8 cellular contexts compared by ENCODE assay signal in genomic region chr3:15332405-15333098, GRCh38. TPM values are rescaled to one million over a fixed set of nuclear protein-coding genes. Genes with fewer than 3 reads are reported as not detected.
A peak's percentile ranks its signal among the peaks of the same experiment; 100 is the strongest.
DNase-seq lines count a peak whose midpoint lies in the region; ATAC-seq and TF ChIP-seq lines count a peak whose summit lies in the region.

Gene SH3BP5, minus strand, starts transcription at chr3:15332586. Its CDS starts 178 bp downstream, at chr3:15332408.

- peaks cover 9% of the 10 kb centered on the region for H3K27me3 Mint-ChIP-seq in endothelial cell (ENCODE audit: unreplicated experiment)

- H3K4me1 ChIP-seq in NT2/D1 (ENCODE audit: insufficient read depth, insufficient read length) = peaks cover 4% of the 10 kb centered on the region

- peaks cover 45% of the 10 kb centered on the region for H3K4me1 Mint-ChIP-seq in endothelial cell (ENCODE audit: unreplicated experiment)

- H3K9ac ChIP-seq in NT2/D1 (ENCODE audit: insufficient read length, low read depth) = peak within 1 kb of the TSS; percentile 94

- DNase-seq in AG08395 (ENCODE audit: low spot score) = peak; percentile 86
- DNase-seq in NT2/D1 (ENCODE audit: low read depth, low spot score) = peak; percentile 70
- DNase-seq in activated T-cell treated with anti-CD3 and anti-CD28 coated beads for 1 hour (ENCODE audit: low read depth) = peak; percentile 62
- DNase-seq in endothelial cell (ENCODE audit: low spot score) = peak; percentile 82
- DNase-seq in midbrain (lab: John Stamatoyannopoulos, UW) = peak; percentile 73
- peak; percentile 59 to 64 for DNase-seq in stimulated activated CD8-positive, alpha-beta memory T cell treated with anti-CD3 and anti-CD28 coated beads, Interleukin-2, amount 100 ng/mL, for 48 hours (ENCODE audit: low read depth in 2 of 2)

- peak within 1 kb of the TSS; percentile 96 for H3K4me3 ChIP-seq in NT2/D1 (ENCODE audit: insufficient read length, low read depth)

- peak within 1 kb of the TSS; percentile 80 for H3K27ac Mint-ChIP-seq in endothelial cell (ENCODE audit: unreplicated experiment)

- peaks cover 29% of the 10 kb centered on the region for H3K27me3 ChIP-seq in NT2/D1 (ENCODE audit: insufficient read depth, insufficient read length)

- no peaks in the 10 kb centered on the region for H3K9me3 Mint-ChIP-seq in endothelial cell (ENCODE audit: unreplicated experiment)

- peaks cover 6% of the 10 kb centered on the region for H3K36me3 Mint-ChIP-seq in endothelial cell (ENCODE audit: low read depth, unreplicated experiment)

- ATAC-seq in GM18868 (IDR thresholded peaks at IDR 0.05; ENCODE audit: unreplicated experiment) (peak; percentile 72), HG03097 (IDR thresholded peaks at IDR 0.05; ENCODE audit: low FRiP score, unreplicated experiment) (peak; percentile 51)

- peak within 1 kb of the TSS; percentile 98 for H3K4me3 Mint-ChIP-seq in endothelial cell (ENCODE audit: unreplicated experiment)

- peak; percentile 63 for TF ChIP-seq CTCF in endothelial cell (IDR thresholded peaks at IDR 0.05; ENCODE audit: unreplicated experiment)

- no peaks in the 10 kb centered on the region for H3K9me3 ChIP-seq in NT2/D1 (ENCODE audit: insufficient read depth, low read length)

- peaks cover 25% of the 10 kb centered on the region for H3K36me3 ChIP-seq in NT2/D1 (ENCODE audit: insufficient read depth, insufficient read length, low read length)

RNA-seq across cellular contexts. Expression of gene SH3BP5, which starts in this region (rescaled TPM):
- 41.1 TPM for total RNA-seq in endothelial cell (ENCODE audit: unreplicated experiment)

Comparison
In these comparisons a context has a peak if more than half of its experiments do, and no peak if none do; other contexts are left out.
1. Peak in every context shown above with its lines: DNase-seq, ATAC-seq and H3K4me3 ChIP-seq.